In the genomic region with DNA sequence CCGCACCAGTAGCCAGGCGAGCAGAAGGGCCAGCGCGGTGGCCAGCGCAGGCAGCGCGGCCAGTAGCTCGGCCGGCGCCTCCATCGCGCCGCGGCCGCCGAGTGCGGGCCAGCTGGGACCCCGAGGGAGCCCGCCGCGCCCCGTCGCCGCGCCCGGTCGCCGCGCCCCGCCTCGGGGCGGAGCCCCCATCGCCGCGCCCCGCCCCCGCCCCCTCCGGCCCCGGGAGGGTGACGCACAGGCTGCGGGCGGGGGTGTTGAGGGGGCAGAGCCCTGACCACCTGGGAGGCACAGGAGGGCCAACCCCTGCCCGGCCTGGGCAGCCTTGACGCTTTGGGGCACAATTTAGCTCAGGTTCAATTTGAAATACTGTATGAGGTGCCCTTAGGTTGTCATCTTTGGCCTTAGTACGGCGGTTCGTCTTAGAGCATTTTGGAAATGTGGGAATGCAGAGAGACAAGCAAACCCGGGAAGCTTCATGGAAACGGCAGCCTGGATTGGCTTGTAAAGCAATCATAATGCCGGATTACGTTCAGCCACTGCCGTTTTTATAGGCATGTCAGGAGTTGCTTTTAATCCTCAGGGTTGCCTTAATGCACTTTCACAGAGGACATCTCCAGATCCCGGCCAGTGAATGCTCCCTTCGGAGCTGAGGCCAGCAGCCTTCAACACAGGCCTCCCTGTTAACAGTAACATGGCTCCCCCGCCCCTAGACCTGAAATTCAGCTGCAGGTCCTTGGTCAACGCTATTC, we compare ENCODE assay signal across 8 cellular contexts. TPM values are rescaled to one million over a fixed set of nuclear protein-coding genes. Genes with fewer than 3 reads are reported as not detected.
DNase-seq lines count a peak whose midpoint lies in the region; ATAC-seq and TF ChIP-seq lines count a peak whose summit lies in the region.

A gene with protein sequence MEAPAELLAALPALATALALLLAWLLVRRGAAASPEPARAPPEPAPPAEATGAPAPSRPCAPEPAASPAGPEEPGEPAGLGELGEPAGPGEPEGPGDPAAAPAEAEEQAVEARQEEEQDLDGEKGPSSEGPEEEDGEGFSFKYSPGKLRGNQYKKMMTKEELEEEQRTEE (minus strand): TSS at position 103 of the 749 bp plus-strand sequence. CDS start 19 bp downstream, at position 84.

- DNase-seq in SK-N-DZ (ENCODE audit: low spot score) (peak; percentile 56), adipocyte (ENCODE audit: low read depth) (peak; percentile 92), Right ventricle myocardium inferior (ENCODE audit: missing footprints) (peak; percentile 87), omental fat pad (ENCODE audit: low spot score) (peak; percentile 51), ureter (ENCODE audit: low spot score) (peak; percentile 74), NCI-H526 treated with DMSO at 0.1 percent for 48 hours (lab: John Stamatoyannopoulos, UW) (no peak)

- peaks cover 31% of the 10 kb centered on the region for H3K36me3 ChIP-seq in BLaER1
- peaks cover 18% of the 10 kb centered on the region for H3K36me3 ChIP-seq in adipocyte (ENCODE audit: control insufficient read depth, insufficient read depth, low read length, severe bottlenecking)

- no peak for TF ChIP-seq CTCF in omental fat pad (IDR thresholded peaks at IDR 0.05)

- no peaks in the 10 kb centered on the region for H3K9me3 ChIP-seq in BLaER1
- no peaks in the 10 kb centered on the region for H3K9me3 ChIP-seq in adipocyte (ENCODE audit: control insufficient read depth, low read length)

- H3K4me1 ChIP-seq in BLaER1 (peaks cover 83% of the 10 kb centered on the region), adipocyte (ENCODE audit: control insufficient read depth, insufficient read depth, low read length) (peaks cover 55% of the 10 kb centered on the region)

- H3K4me3 ChIP-seq in BLaER1, result peak within 1 kb of the TSS; percentile 76
- H3K4me3 ChIP-seq in adipocyte (ENCODE audit: low read length), result peak within 1 kb of the TSS; percentile 92

- H3K9ac ChIP-seq in BLaER1 (peak within 1 kb of the TSS; percentile 81), adipocyte (ENCODE audit: low read length) (peak within 1 kb of the TSS; percentile 96)

- peaks cover 25% of the 10 kb centered on the region for H4K20me1 ChIP-seq in BLaER1

- H3K27ac ChIP-seq in BLaER1, result peak within 1 kb of the TSS; percentile 83

- peak within 1 kb of the TSS; percentile 98 for H3K4me2 ChIP-seq in BLaER1

- intact Hi-C loops in Right ventricle myocardium inferior (cut with DNase I), result loop anchor here (1.0 to 5.0 kb wide), 3 partner anchors 12 to 154 kb away; no protein-coding TSS in a partner anchor

- H3K27me3 ChIP-seq in BLaER1 (no peaks in the 10 kb centered on the region), adipocyte (replicated peaks; ENCODE audit: control insufficient read depth, insufficient read depth, low read length) (no peaks in the 10 kb centered on the region)

- ATAC-seq in HG02763 (IDR thresholded peaks at IDR 0.05; ENCODE audit: unreplicated experiment) (peak; percentile 50), Right ventricle myocardium inferior (peak; percentile 53), omental fat pad (ENCODE audit: low FRiP score) (peak; percentile 82)

RNA-seq across cellular contexts. Expression of the gene that starts here (rescaled TPM):
- polyA plus RNA-seq in SK-N-DZ (2014; cell fraction: cytosol; rRNA removed), result 164 and 175 TPM in 2 replicates
- 91.7 and 100 TPM in 2 replicates for polyA plus RNA-seq in SK-N-DZ (2014; cell fraction: nucleus; rRNA removed)
- total RNA-seq in Right ventricle myocardium inferior, result 375 TPM
- 100 to 1,000 TPM; 150 to 231 (median 194) TPM for total RNA-seq in omental fat pad
- total RNA-seq in ureter, result 129 TPM
